ENCODE assay signal across 8 cellular contexts in genomic region chr7:35799846-35800717, GRCh38. TPM values are rescaled to one million over a fixed set of nuclear protein-coding genes. Genes with fewer than 3 reads are reported as not detected.
A peak's percentile ranks its signal among the peaks of the same experiment; 100 is the strongest.
DNase-seq lines count a peak whose midpoint lies in the region; ATAC-seq, FAIRE-seq and TF ChIP-seq lines count a peak whose summit lies in the region.

No MANE protein-coding gene starts in this region.

- peak in 1 of 9 donors; percentile 9 for TF ChIP-seq CTCF in heart right ventricle (IDR thresholded peaks at IDR 0.05)

- H3K4me1 ChIP-seq in heart right ventricle, result peaks cover 0 to 45% (median 31%) of the 10 kb centered on the region in 9 donors
- H3K4me1 ChIP-seq in urinary bladder (ENCODE audit: insufficient read depth), result no peaks in the 10 kb centered on the region

- H3K27me3 ChIP-seq in heart right ventricle, result no peaks in the 10 kb centered on the region

- peak; percentile 89 for TF ChIP-seq POLR2A in GM12891 (IDR thresholded peaks at IDR 0.05; ENCODE audit: low read depth, low read length)

- no peaks in the 10 kb centered on the region for H3K27me3 Mint-ChIP-seq in activated naive CD8-positive, alpha-beta T cell treated with anti-CD3 and anti-CD28 coated beads, Interleukin-2, amount 50 U/mL, for 24 hours

- peak overlapping the region; percentile 98 for H3K27ac Mint-ChIP-seq in activated naive CD8-positive, alpha-beta T cell treated with anti-CD3 and anti-CD28 coated beads, Interleukin-2, amount 50 U/mL, for 24 hours

- FAIRE-seq in GM12891 (lab: Jason Lieb, UNC), result no peak

- H3K4me1 Mint-ChIP-seq in activated naive CD8-positive, alpha-beta T cell treated with anti-CD3 and anti-CD28 coated beads, Interleukin-2, amount 50 U/mL, for 24 hours, result peaks cover 37% of the 10 kb centered on the region

- H3K4me3 ChIP-seq in heart right ventricle, result peak overlapping the region; percentile 74 to 99 (median 89)
- H3K4me3 ChIP-seq in urinary bladder (ENCODE audit: low read depth, low read length), result peak overlapping the region; percentile 74

- H3K36me3 Mint-ChIP-seq in activated naive CD8-positive, alpha-beta T cell treated with anti-CD3 and anti-CD28 coated beads, Interleukin-2, amount 50 U/mL, for 24 hours (ENCODE audit: low read depth), result peaks cover 15% of the 10 kb centered on the region

- no peaks in the 10 kb centered on the region for H3K9me3 Mint-ChIP-seq in activated naive CD8-positive, alpha-beta T cell treated with anti-CD3 and anti-CD28 coated beads, Interleukin-2, amount 50 U/mL, for 24 hours

- H3K27ac ChIP-seq in heart right ventricle (peak overlapping the region; percentile 87 to 98 (median 97)), urinary bladder (ENCODE audit: low read depth) (peak overlapping the region; percentile 92)

- intact Hi-C loops in heart right ventricle (cut with DNase I), result loop anchor here (5.0 to 10.0 kb wide), 10 partner anchors 38 to 107 kb away; no protein-coding TSS in a partner anchor
- intact Hi-C loops in posterior vena cava (cut with DNase I), result loop anchor here in 1 of 2 donors (10.0 kb wide), 1 partner anchor 85 kb away; no protein-coding TSS in a partner anchor

- WGBS in heart right ventricle, 2 donors, result 1 to 2% methylated on average over 37 of the region's 37 CpGs
- 3% methylated on average over 37 of the region's 37 CpGs for WGBS in urinary bladder

- H3K36me3 ChIP-seq in heart right ventricle (no peaks in the 10 kb centered on the region), urinary bladder (ENCODE audit: insufficient read depth) (no peaks in the 10 kb centered on the region)

- DNase-seq in GM12891 (ENCODE audit: insufficient read length, low spot score) (peak; percentile 36), NCI-H1105 (lab: John Stamatoyannopoulos, UW) (peak; percentile 87), heart right ventricle (peak; percentile 87 to 89), posterior vena cava (ENCODE audit: low spot score) (peak; percentile 97)
- peak; percentile 86 for DNase-seq in activated naive CD8-positive, alpha-beta T cell treated with anti-CD3 and anti-CD28 coated beads, Interleukin-2, amount 50 U/mL, for 24 hours

- H3K9me3 ChIP-seq in heart right ventricle, result no peaks in the 10 kb centered on the region

- H3K4me3 Mint-ChIP-seq in activated naive CD8-positive, alpha-beta T cell treated with anti-CD3 and anti-CD28 coated beads, Interleukin-2, amount 50 U/mL, for 24 hours, result peak overlapping the region; percentile 95

- ATAC-seq in HG02678 (IDR thresholded peaks at IDR 0.05; ENCODE audit: unreplicated experiment) (peak; percentile 55), SK-N-SH treated with all-trans-retinoic acid at 6 μM for 48 hours (peak; percentile 72), heart right ventricle (peak; percentile 64 to 86 (median 80))
- peak; percentile 54 for ATAC-seq in activated naive CD8-positive, alpha-beta T cell treated with anti-CD3 and anti-CD28 coated beads, Interleukin-2, amount 50 U/mL, for 24 hours

TF ChIP-seq in GM12891, 5 proteins besides CTCF, POLR2A, EP300 and RAD21:
- TF ChIP-seq PAX5 (IDR thresholded peaks at IDR 0.05; ENCODE audit: insufficient read depth, low read length, severe bottlenecking), result no peak
- peak; percentile 68; the same call in 1 of the 2 replicates for TF ChIP-seq POLR2AphosphoS5 (IDR thresholded peaks at IDR 0.05; ENCODE audit: low read depth, low read length)
- TF ChIP-seq POU2F2 (IDR thresholded peaks at IDR 0.05; ENCODE audit: low read depth, low read length), result peak; percentile 54; the same call in 1 of the 2 replicates
- no peak for TF ChIP-seq SPI1 (IDR thresholded peaks at IDR 0.05; ENCODE audit: low read depth, low read length)

TF ChIP-seq in SK-N-SH treated with all-trans-retinoic acid at 6 μM for 48 hours, 23 proteins besides CTCF, POLR2A, EP300 and RAD21 (continues in another document):
- TF ChIP-seq SNAI2 (CRISPR knock-in tag; IDR thresholded peaks at IDR 0.05) (no peak), ARNTL (CRISPR knock-in tag; IDR thresholded peaks at IDR 0.05; ENCODE audit: borderline replicate concordance, low read depth) (no peak), ZNF8 (CRISPR knock-in tag; IDR thresholded peaks at IDR 0.05) (0 out of 2 replicates have a peak, but pooled peaks have one; percentile 11), CSRNP3 (CRISPR knock-in tag; IDR thresholded peaks at IDR 0.05) (no peak), CREB5 (CRISPR knock-in tag; IDR thresholded peaks at IDR 0.05; ENCODE audit: low read depth) (no peak), ISL1 (CRISPR knock-in tag; IDR thresholded peaks at IDR 0.05) (no peak), ZFP3 (CRISPR knock-in tag; IDR thresholded peaks at IDR 0.05) (no peak), CSDC2 (CRISPR knock-in tag; IDR thresholded peaks at IDR 0.05) (no peak), ZNF565 (CRISPR knock-in tag; conservative IDR thresholded peaks at IDR 0.05; ENCODE audit: low read depth) (0 out of 2 replicates have a peak, but pooled peaks have one; percentile 48), OSR1 (CRISPR knock-in tag; IDR thresholded peaks at IDR 0.05) (no peak), ESRRG (CRISPR knock-in tag; IDR thresholded peaks at IDR 0.05) (no peak), PPARA (CRISPR knock-in tag; IDR thresholded peaks at IDR 0.05; ENCODE audit: borderline replicate concordance) (no peak), ZC3H10 (CRISPR knock-in tag; IDR thresholded peaks at IDR 0.05) (no peak), GLIS3 (CRISPR knock-in tag; IDR thresholded peaks at IDR 0.05) (peak; percentile 60; the same call in 1 of the 2 replicates), ZFP30 (CRISPR knock-in tag; IDR thresholded peaks at IDR 0.05) (no peak), TOX (CRISPR knock-in tag; IDR thresholded peaks at IDR 0.05; ENCODE audit: borderline replicate concordance) (no peak)
- TF ChIP-seq, protein P1, sequence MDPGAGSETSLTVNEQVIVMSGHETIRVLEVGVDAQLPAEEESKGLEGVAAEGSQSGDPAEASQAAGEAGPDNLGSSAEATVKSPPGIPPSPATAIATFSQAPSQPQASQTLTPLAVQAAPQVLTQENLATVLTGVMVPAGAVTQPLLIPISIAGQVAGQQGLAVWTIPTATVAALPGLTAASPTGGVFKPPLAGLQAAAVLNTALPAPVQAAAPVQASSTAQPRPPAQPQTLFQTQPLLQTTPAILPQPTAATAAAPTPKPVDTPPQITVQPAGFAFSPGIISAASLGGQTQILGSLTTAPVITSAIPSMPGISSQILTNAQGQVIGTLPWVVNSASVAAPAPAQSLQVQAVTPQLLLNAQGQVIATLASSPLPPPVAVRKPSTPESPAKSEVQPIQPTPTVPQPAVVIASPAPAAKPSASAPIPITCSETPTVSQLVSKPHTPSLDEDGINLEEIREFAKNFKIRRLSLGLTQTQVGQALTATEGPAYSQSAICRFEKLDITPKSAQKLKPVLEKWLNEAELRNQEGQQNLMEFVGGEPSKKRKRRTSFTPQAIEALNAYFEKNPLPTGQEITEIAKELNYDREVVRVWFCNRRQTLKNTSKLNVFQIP (CRISPR knock-in tag; IDR thresholded peaks at IDR 0.05; ENCODE audit: borderline replicate concordance, low read depth), result no peak
- TF ChIP-seq, protein P2, sequence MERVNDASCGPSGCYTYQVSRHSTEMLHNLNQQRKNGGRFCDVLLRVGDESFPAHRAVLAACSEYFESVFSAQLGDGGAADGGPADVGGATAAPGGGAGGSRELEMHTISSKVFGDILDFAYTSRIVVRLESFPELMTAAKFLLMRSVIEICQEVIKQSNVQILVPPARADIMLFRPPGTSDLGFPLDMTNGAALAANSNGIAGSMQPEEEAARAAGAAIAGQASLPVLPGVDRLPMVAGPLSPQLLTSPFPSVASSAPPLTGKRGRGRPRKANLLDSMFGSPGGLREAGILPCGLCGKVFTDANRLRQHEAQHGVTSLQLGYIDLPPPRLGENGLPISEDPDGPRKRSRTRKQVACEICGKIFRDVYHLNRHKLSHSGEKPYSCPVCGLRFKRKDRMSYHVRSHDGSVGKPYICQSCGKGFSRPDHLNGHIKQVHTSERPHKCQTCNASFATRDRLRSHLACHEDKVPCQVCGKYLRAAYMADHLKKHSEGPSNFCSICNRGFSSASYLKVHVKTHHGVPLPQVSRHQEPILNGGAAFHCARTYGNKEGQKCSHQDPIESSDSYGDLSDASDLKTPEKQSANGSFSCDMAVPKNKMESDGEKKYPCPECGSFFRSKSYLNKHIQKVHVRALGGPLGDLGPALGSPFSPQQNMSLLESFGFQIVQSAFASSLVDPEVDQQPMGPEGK (CRISPR knock-in tag; IDR thresholded peaks at IDR 0.05; ENCODE audit: borderline replicate concordance), result peak; percentile 34; the same call in 1 of the 2 replicates

RNA-seq across cellular contexts. Expression of gene SEPTIN7, which starts 0.8 kb away (rescaled TPM):
- polyA plus RNA-seq in GM12891 (2012; ENCODE audit: low read depth, missing spikeins), result 234 TPM
- total RNA-seq in heart right ventricle, result 100 to 1,000 TPM; 179 to 234 (median 204) TPM
- 100 to 1,000 TPM; 139 to 168 TPM for polyA plus RNA-seq in heart right ventricle
- 100 to 1,000 TPM; 283 to 287 TPM for total RNA-seq in posterior vena cava
- total RNA-seq in urinary bladder, result 627 TPM
- polyA plus RNA-seq in urinary bladder, result 259 TPM

Comparison
In these comparisons a context has a peak if more than half of its experiments do, and no peak if none do; other contexts are left out.
1. Peak in every context shown above with its lines: DNase-seq, ATAC-seq, H3K4me3 ChIP-seq and H3K27ac ChIP-seq.
2. DNase-seq: peak in every context shown above with its lines; median percentile 97 in posterior vena cava; 88 in heart right ventricle; 87 in NCI-H1105; 86 in activated naive CD8-positive, alpha-beta T cell treated with anti-CD3 and anti-CD28 coated beads, Interleukin-2, amount 50 U/mL, for 24 hours; 36 in GM12891.